ENCODE assay signal across 1 cellular context in genomic region chr22:37255558-37256006, GRCh38.
A peak's percentile ranks its signal among the peaks of the same experiment; 100 is the strongest.
TF ChIP-seq lines count a peak whose summit lies in the region.

No MANE protein-coding gene starts in this region.

TF ChIP-seq in HEK293, 187 proteins besides CTCF, POLR2A, EP300 and RAD21 (continued from another document):
- no peak for TF ChIP-seq ZNF394 (tag by site-specific recombination; IDR thresholded peaks at IDR 0.05; ENCODE audit: borderline replicate concordance)
- no peak for TF ChIP-seq ZNF37A (tag by site-specific recombination; IDR thresholded peaks at IDR 0.05)
- TF ChIP-seq PRDM1 (tag by site-specific recombination; IDR thresholded peaks at IDR 0.05): peak; percentile 96
- no peak for TF ChIP-seq ZBTB7A (tag by site-specific recombination; IDR thresholded peaks at IDR 0.05; ENCODE audit: low read depth)
- TF ChIP-seq ZNF596 (tag by site-specific recombination; IDR thresholded peaks at IDR 0.05): peak; percentile 94
- TF ChIP-seq ZNF785 (tag by site-specific recombination; IDR thresholded peaks at IDR 0.05): peak; percentile 35; the same call in 1 of the 2 replicates
- TF ChIP-seq ZNF521 (tag by site-specific recombination; IDR thresholded peaks at IDR 0.05): peak; percentile 93; the same call in 1 of the 2 replicates
